ENCODE assay signal across 8 cellular contexts in the genomic region with DNA sequence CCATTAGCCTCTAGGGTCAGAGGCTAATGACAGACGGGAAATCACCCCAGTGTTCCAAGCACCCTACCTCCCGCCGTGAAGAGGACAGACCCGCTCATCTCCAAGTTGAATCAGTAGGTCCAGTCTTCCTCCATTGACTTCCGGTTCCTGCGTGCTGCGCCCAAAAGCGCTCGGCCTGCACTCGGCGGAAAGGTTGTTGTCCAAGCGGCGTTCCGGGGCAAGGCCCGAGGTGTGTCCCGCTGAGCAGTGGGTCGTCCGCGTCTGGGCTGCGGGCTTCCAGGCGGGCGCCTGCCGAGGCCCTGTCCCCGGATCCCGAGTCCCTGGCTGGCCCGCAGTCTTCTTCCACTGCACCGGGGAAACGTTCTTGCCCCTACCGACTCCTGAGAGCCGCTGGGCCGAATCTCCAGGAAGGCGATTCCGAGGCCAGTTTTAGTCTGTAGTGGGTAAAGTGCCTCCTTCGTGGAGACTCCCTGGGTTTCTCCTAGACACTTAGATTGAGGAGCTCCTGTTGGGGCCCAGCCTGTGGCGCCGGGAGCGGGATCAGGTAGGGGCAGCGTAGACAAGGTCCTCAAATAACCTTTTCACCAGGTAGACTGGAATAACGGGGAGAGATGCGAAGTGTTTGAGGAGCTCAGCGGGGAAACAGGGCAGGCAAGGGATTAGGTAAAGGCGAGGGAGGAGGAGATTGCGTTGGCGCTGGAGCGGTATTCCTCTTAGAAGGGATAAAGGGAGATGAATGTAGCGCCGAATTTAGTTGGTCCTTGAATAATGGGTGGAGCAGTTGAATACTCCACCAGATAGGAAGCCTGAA. TPM values are rescaled to one million over a fixed set of nuclear protein-coding genes. Genes with fewer than 3 reads are reported as not detected.
A peak's percentile ranks its signal among the peaks of the same experiment; 100 is the strongest.
DNase-seq lines count a peak whose midpoint lies in the region; ATAC-seq, FAIRE-seq and TF ChIP-seq lines count a peak whose summit lies in the region.

A gene with protein sequence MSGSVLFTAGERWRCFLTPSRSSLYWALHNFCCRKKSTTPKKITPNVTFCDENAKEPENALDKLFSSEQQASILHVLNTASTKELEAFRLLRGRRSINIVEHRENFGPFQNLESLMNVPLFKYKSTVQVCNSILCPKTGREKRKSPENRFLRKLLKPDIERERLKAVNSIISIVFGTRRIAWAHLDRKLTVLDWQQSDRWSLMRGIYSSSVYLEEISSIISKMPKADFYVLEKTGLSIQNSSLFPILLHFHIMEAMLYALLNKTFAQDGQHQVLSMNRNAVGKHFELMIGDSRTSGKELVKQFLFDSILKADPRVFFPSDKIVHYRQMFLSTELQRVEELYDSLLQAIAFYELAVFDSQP (minus strand): TSS at position 138 of the 811 bp plus-strand sequence. CDS start 40 bp downstream, at position 98.

- peak; percentile 84 to 88 for TF ChIP-seq POLR2A in HepG2 (IDR thresholded peaks at IDR 0.05; ENCODE audit: insufficient read depth in 1 of 2, low read depth in 2 of 2, low read length in 2 of 2)

- ATAC-seq in GM19324 (IDR thresholded peaks at IDR 0.05; ENCODE audit: low FRiP score, unreplicated experiment) (peak; percentile 91), HG03469 (IDR thresholded peaks at IDR 0.05; ENCODE audit: unreplicated experiment) (peak; percentile 73), HepG2 (peak; percentile 98)

- H3K4me3 ChIP-seq in BLaER1 (peak within 1 kb of the TSS; percentile 89), HepG2 (replicated peaks in 1 of 3; ENCODE audit: insufficient read depth in 1 of 3, low read depth in 2 of 3, low read length in 3 of 3) (peak within 1 kb of the TSS; percentile 77 to 95 (median 95))

- H3K9ac ChIP-seq in BLaER1 (peak within 1 kb of the TSS; percentile 97), HepG2 (ENCODE audit: insufficient read depth, low read depth, low read length) (peak within 1 kb of the TSS; percentile 90)

- 0 out of 2 replicates have a peak, but pooled peaks have one; percentile 37 for TF ChIP-seq CTCF in HepG2 (CRISPR knock-in tag; IDR thresholded peaks at IDR 0.05)

- DNase-seq in NCI-H748 (lab: John Stamatoyannopoulos, UW; ENCODE audit: unreplicated experiment) (peak; percentile 94), dermis blood vessel endothelial cell (peak; percentile 94), HepG2 (ENCODE audit: low spot score) (peak; percentile 86)
- peak; percentile 92 to 93 for DNase-seq in activated CD4-positive, alpha-beta T cell treated with anti-CD3 and anti-CD28 coated beads, Interleukin-2, amount 50 U/mL, for 48 hours
- peak; percentile 87 to 90 for DNase-seq in stimulated activated CD4-positive, alpha-beta T cell treated with anti-CD3 and anti-CD28 coated beads, Interleukin-2, amount 100 ng/mL, for 48 hours

- H2AFZ ChIP-seq in HepG2 (ENCODE audit: low read length): peak within 1 kb of the TSS; percentile 93

- TSS peak; percentile 83 for BruUV-seq in HepG2 (replicated peaks; lab: Mats Ljungman, UMichigan)

- peaks cover 7% of the 10 kb centered on the region for H3K79me2 ChIP-seq in HepG2 (ENCODE audit: insufficient read depth, low read length)

- peak; percentile 58; the same call in 1 of the 2 replicates for TF ChIP-seq RAD21 in HepG2 (CRISPR knock-in tag; IDR thresholded peaks at IDR 0.05)

- H4K20me1 ChIP-seq in BLaER1 (0 out of 2 replicates have a peak, but pooled peaks cover 11% of the 10 kb centered on the region), HepG2 (ENCODE audit: insufficient read depth, low read length) (no peaks in the 10 kb centered on the region; the same call in 1 of the 2 replicates)

- intact Hi-C loops in HepG2 (cut with micrococcal nuclease; ENCODE audit: unreplicated experiment): no loop called here

- H3K36me3 ChIP-seq in BLaER1: peaks cover 28% of the 10 kb centered on the region
- H3K36me3 ChIP-seq in HepG2 (replicated peaks in 1 of 2; ENCODE audit: control insufficient read depth in 1 of 2, insufficient read depth in 2 of 2, low read length in 2 of 2): peaks cover 1 to 7% of the 10 kb centered on the region in 2 experiments; a peak in 1 of 5 replicates

- peak within 1 kb of the TSS; percentile 93 for H3K27ac ChIP-seq in BLaER1
- H3K27ac ChIP-seq in HepG2 (ENCODE audit: extremely low read length, insufficient read depth, low read length): peak within 1 kb of the TSS; percentile 84

- POLR2A ChIA-PET in HepG2 (lab: Yijun Ruan, JAX): interaction anchor here (0.7 to 1.4 kb wide), 3 partner anchors 9 to 189 kb away, joined by 3 to 4 read pairs (median 3); a partner anchor contains a TSS

- CTCF ChIA-PET in HepG2 (lab: Yijun Ruan, JAX; ENCODE audit: low intra/inter-chr PET ratio, low total read pairs): no interaction called here

- H3K4me2 ChIP-seq in BLaER1 (peak within 1 kb of the TSS; percentile 79), HepG2 (ENCODE audit: low read depth, low read length) (peak within 1 kb of the TSS; percentile 83)

- H3K27me3 ChIP-seq in BLaER1 (no peaks in the 10 kb centered on the region), HepG2 (ENCODE audit: control insufficient read depth in 1 of 2, insufficient read depth in 2 of 2, low read length in 2 of 2) (no peaks in the 10 kb centered on the region; a peak in 1 of 5 replicates)

- H3K9me3 ChIP-seq in BLaER1: no peaks in the 10 kb centered on the region
- H3K9me3 ChIP-seq in HepG2 (ENCODE audit: low read length): no peaks in the 10 kb centered on the region

- peaks cover 31% of the 10 kb centered on the region for H3K4me1 ChIP-seq in BLaER1
- H3K4me1 ChIP-seq in HepG2 (ENCODE audit: insufficient read depth, low read length): peaks cover 16% of the 10 kb centered on the region

- in situ Hi-C loops in HepG2 (cut with HindIII; ENCODE audit: extremely low pct_ligation_motif_present, low pct_unique_long_range_greater_than_20kb): no loop called here

- no peak; a peak in 1 of 4 replicates for TF ChIP-seq EP300 in HepG2 (IDR thresholded peaks at IDR 0.05; ENCODE audit: low read depth in 2 of 2, low read length in 2 of 2)
- peak; percentile 66; the same call in 1 of the 2 replicates for TF ChIP-seq EP300 in HepG2 (CRISPR knock-in tag; IDR thresholded peaks at IDR 0.05; ENCODE audit: borderline replicate concordance)

- under 1% methylated on average over 17 of the region's 47 CpGs for WGBS in HepG2 (ENCODE audit: low lambda C conversion rate)

- FAIRE-seq in HepG2 (lab: Jason Lieb, UNC): peak; percentile 58

TF ChIP-seq in HepG2, 621 proteins besides CTCF, POLR2A, EP300 and RAD21 (continues in another document):
- TF ChIP-seq, protein P1, sequence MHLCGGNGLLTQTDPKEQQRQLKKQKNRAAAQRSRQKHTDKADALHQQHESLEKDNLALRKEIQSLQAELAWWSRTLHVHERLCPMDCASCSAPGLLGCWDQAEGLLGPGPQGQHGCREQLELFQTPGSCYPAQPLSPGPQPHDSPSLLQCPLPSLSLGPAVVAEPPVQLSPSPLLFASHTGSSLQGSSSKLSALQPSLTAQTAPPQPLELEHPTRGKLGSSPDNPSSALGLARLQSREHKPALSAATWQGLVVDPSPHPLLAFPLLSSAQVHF (CRISPR knock-in tag; IDR thresholded peaks at IDR 0.05): no peak
- TF ChIP-seq MAFG (CRISPR knock-in tag; IDR thresholded peaks at IDR 0.05) (no peak), SMAD9 (CRISPR knock-in tag; IDR thresholded peaks at IDR 0.05) (0 out of 2 replicates have a peak, but pooled peaks have one; percentile 22), FOXJ3 (CRISPR knock-in tag; IDR thresholded peaks at IDR 0.05; ENCODE audit: borderline replicate concordance) (peak; percentile 71; the same call in 1 of the 2 replicates), BRCA1 (CRISPR knock-in tag; IDR thresholded peaks at IDR 0.05) (peak; percentile 94; the same call in 1 of the 2 replicates)
- TF ChIP-seq, protein P2, sequence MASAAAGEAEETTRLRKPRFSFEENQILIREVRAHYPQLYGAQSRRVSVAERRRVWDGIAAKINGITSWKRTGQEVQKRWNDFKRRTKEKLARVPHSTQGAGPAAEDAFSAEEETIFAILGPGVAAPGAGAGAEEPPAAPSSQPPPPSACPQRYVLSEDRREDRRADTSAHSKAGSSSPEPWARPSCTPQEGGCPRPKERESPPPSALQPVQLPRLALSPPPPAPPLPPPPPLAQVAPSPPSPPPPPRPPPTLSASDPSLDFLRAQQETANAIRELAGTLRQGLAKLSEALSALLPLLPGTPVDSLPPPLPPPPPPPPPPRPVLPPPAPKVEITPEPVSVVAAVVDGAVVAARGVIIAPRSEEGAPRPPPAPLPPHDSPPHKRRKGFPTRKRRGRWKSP (CRISPR knock-in tag; IDR thresholded peaks at IDR 0.05): peak; percentile 70; the same call in 1 of the 2 replicates
- TF ChIP-seq, protein P3, sequence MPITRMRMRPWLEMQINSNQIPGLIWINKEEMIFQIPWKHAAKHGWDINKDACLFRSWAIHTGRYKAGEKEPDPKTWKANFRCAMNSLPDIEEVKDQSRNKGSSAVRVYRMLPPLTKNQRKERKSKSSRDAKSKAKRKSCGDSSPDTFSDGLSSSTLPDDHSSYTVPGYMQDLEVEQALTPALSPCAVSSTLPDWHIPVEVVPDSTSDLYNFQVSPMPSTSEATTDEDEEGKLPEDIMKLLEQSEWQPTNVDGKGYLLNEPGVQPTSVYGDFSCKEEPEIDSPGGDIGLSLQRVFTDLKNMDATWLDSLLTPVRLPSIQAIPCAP (CRISPR knock-in tag; IDR thresholded peaks at IDR 0.05; ENCODE audit: low read depth): peak; percentile 90

RNA-seq across cellular contexts. Expression of the gene that starts here (rescaled TPM):
- total RNA-seq in dermis blood vessel endothelial cell (9.2 and 15.1 TPM in 2 replicates), HepG2 (2016; rRNA removed; fragmentation: Illumina TruSeq; extraction: Trizol) (20.0 and 32.3 TPM in 2 replicates)
- 2.9 and 4.0 TPM in 2 replicates for total RNA-seq in HepG2 (2016; cell fraction: cytosol; rRNA removed; fragmentation: Illumina TruSeq; extraction: Trizol; ENCODE audit: low read depth)
- 23.0 and 31.3 TPM in 2 replicates for total RNA-seq in HepG2 (2016; cell fraction: insoluble cytoplasmic fraction; rRNA removed; fragmentation: Illumina TruSeq; extraction: Trizol)
- 6.5 and 6.6 TPM in 2 replicates for total RNA-seq in HepG2 (2016; cell fraction: membrane; rRNA removed; fragmentation: Illumina TruSeq; extraction: Trizol)
- total RNA-seq in HepG2 (2016; cell fraction: nucleus; rRNA removed; fragmentation: Illumina TruSeq; extraction: Trizol): 18.5 and 18.7 TPM in 2 replicates
- 5.4 and 7.0 TPM in 2 replicates for polyA plus RNA-seq in HepG2 (2011; rRNA removed)
- polyA plus RNA-seq in HepG2 (2011; cell fraction: cytosol; rRNA removed): 2.5 and 3.6 TPM in 2 replicates
- 2.4 and 2.8 TPM in 2 replicates for polyA plus RNA-seq in HepG2 (2011; cell fraction: nucleus; rRNA removed)
- 5.9 and 9.5 TPM in 2 replicates for polyA plus RNA-seq in HepG2 (2012)
- 2.5 and 3.0 TPM in 2 replicates for polyA plus RNA-seq in HepG2 (2016; cell fraction: cytosol; fragmentation: Illumina TruSeq; extraction: Trizol; ENCODE audit: low read depth)
- polyA plus RNA-seq in HepG2 (2016; cell fraction: insoluble cytoplasmic fraction; fragmentation: Illumina TruSeq; extraction: Trizol; ENCODE audit: low read depth): 23.1 and 24.8 TPM in 2 replicates
- 4.7 TPM in 2 replicates for polyA plus RNA-seq in HepG2 (2016; cell fraction: membrane; fragmentation: Illumina TruSeq; extraction: Trizol; ENCODE audit: low read depth)
- polyA plus RNA-seq in HepG2 (2016; cell fraction: nucleus; fragmentation: Illumina TruSeq; extraction: Trizol; ENCODE audit: insufficient read depth, low read depth): 13.4 and 19.7 TPM in 2 replicates
- 1.7 and 6.7 TPM in 2 replicates for polyA minus RNA-seq in HepG2 (2011; rRNA and poly(A)+ RNA removed; ENCODE audit: low replicate concordance)
- 3.9 and 5.2 TPM in 2 replicates for polyA minus RNA-seq in HepG2 (2011; cell fraction: cytosol; rRNA and poly(A)+ RNA removed)
- 20.5 and 22.0 TPM in 2 replicates for polyA minus RNA-seq in HepG2 (2011; cell fraction: nucleus; rRNA and poly(A)+ RNA removed)

Comparison
In these comparisons a context has a peak if more than half of its experiments do, and no peak if none do; other contexts are left out.
1. Peak in every context shown above with its lines: DNase-seq, ATAC-seq, H3K4me3 ChIP-seq and H3K27ac ChIP-seq.